29 cellular contexts compared by ENCODE assay signal in genomic region chr5:2441496-2442180, GRCh38.
"Had no signal": no experiment of that assay in that cellular context is flagged by ENCODE, and none has a peak within 500 bp of the region (broad histone marks: within the 10 kb centered on the region; RNA-seq: fewer than 3 reads in every experiment).

No MANE protein-coding gene starts in this region.

- H3K4me1 Mint-ChIP-seq: immature natural killer cell; naive thymus-derived CD8-positive, alpha-beta T cell; nephron; stimulated activated effector memory CD8-positive, alpha-beta T cell treated with anti-CD3 and anti-CD28 coated beads, Interleukin-12 subunit alpha, Interleukin-12 subunit beta, amount 100 ng/mL, for 72 hours had no signal

- H3K36me3 ChIP-seq: left lung, lower lobe of right lung, neutrophil, ovary, prostate gland, sigmoid colon, spleen, transverse colon, upper lobe of left lung, vagina had no signal

- H3K27me3 ChIP-seq: left lung, neutrophil, ovary, sigmoid colon, transverse colon, upper lobe of left lung, vagina had no signal

- FAIRE-seq: islet of Langerhans, kidney, small intestine had no signal

- ATAC-seq: left colon; left lung; lower lobe of right lung; naive thymus-derived CD8-positive, alpha-beta T cell; stimulated activated effector memory CD8-positive, alpha-beta T cell treated with anti-CD3 and anti-CD28 coated beads, Interleukin-12 subunit alpha, Interleukin-12 subunit beta, amount 100 ng/mL, for 72 hours had no signal

- DNase-seq: hypothalamus; immature natural killer cell; kidney; left colon; left lung; lower lobe of right lung; mammary epithelial cell; mesenchymal stem cell; naive thymus-derived CD8-positive, alpha-beta T cell; occipital lobe; ovary; retina; right cardiac atrium; sigmoid colon; small intestine; spleen; stimulated activated CD4-positive, alpha-beta T cell treated with anti-CD3 and anti-CD28 coated beads, Interleukin-4, amount 100 ng/mL, for 24 hours; stimulated activated naive CD4-positive, alpha-beta T cell; substantia nigra; transverse colon; upper lobe of left lung had no signal

- H3K4me1 ChIP-seq: left lung, lower lobe of right lung, prostate gland, sigmoid colon, spleen, transverse colon, upper lobe of left lung, vagina had no signal

- H3K4me3 ChIP-seq: left lung, lower lobe of right lung, ovary, prostate gland, sigmoid colon, spleen, transverse colon, upper lobe of left lung, vagina had no signal

- H3K27ac Mint-ChIP-seq: immature natural killer cell; naive thymus-derived CD8-positive, alpha-beta T cell; nephron; stimulated activated effector memory CD8-positive, alpha-beta T cell treated with anti-CD3 and anti-CD28 coated beads, Interleukin-12 subunit alpha, Interleukin-12 subunit beta, amount 100 ng/mL, for 72 hours; stimulated activated naive CD8-positive, alpha-beta T cell treated with anti-CD3 and anti-CD28 coated beads, Interleukin-15, Interleukin-2, amounts not matched to agents 100 ng/mL and 50 ng/mL, for 24 hours had no signal

- H3K27me3 Mint-ChIP-seq: stimulated activated naive CD8-positive, alpha-beta T cell treated with anti-CD3 and anti-CD28 coated beads, Interleukin-15, Interleukin-2, amounts not matched to agents 100 ng/mL and 50 ng/mL, for 24 hours had no signal

- H3K36me3 Mint-ChIP-seq: immature natural killer cell; naive thymus-derived CD8-positive, alpha-beta T cell; stimulated activated effector memory CD8-positive, alpha-beta T cell treated with anti-CD3 and anti-CD28 coated beads, Interleukin-12 subunit alpha, Interleukin-12 subunit beta, amount 100 ng/mL, for 72 hours had no signal

- H3K9me3 ChIP-seq: left lung, lower lobe of right lung, neutrophil, ovary, prostate gland, sigmoid colon, transverse colon, upper lobe of left lung, vagina had no signal

- H3K27ac ChIP-seq: left lung, lower lobe of right lung, neutrophil, ovary, prostate gland, sigmoid colon, spleen, transverse colon, upper lobe of left lung, vagina had no signal

- H3K4me3 Mint-ChIP-seq: immature natural killer cell; naive thymus-derived CD8-positive, alpha-beta T cell; nephron; neural crest cell; stimulated activated effector memory CD8-positive, alpha-beta T cell treated with anti-CD3 and anti-CD28 coated beads, Interleukin-12 subunit alpha, Interleukin-12 subunit beta, amount 100 ng/mL, for 72 hours; stimulated activated naive CD8-positive, alpha-beta T cell treated with anti-CD3 and anti-CD28 coated beads, Interleukin-15, Interleukin-2, amounts not matched to agents 100 ng/mL and 50 ng/mL, for 24 hours had no signal

- H3K9me3 Mint-ChIP-seq: immature natural killer cell; naive thymus-derived CD8-positive, alpha-beta T cell; nephron; neural crest cell; stimulated activated effector memory CD8-positive, alpha-beta T cell treated with anti-CD3 and anti-CD28 coated beads, Interleukin-12 subunit alpha, Interleukin-12 subunit beta, amount 100 ng/mL, for 72 hours; stimulated activated naive CD8-positive, alpha-beta T cell treated with anti-CD3 and anti-CD28 coated beads, Interleukin-15, Interleukin-2, amounts not matched to agents 100 ng/mL and 50 ng/mL, for 24 hours had no signal
